Comparison of ENCODE assay signal across 21 cellular contexts in the genomic region with DNA sequence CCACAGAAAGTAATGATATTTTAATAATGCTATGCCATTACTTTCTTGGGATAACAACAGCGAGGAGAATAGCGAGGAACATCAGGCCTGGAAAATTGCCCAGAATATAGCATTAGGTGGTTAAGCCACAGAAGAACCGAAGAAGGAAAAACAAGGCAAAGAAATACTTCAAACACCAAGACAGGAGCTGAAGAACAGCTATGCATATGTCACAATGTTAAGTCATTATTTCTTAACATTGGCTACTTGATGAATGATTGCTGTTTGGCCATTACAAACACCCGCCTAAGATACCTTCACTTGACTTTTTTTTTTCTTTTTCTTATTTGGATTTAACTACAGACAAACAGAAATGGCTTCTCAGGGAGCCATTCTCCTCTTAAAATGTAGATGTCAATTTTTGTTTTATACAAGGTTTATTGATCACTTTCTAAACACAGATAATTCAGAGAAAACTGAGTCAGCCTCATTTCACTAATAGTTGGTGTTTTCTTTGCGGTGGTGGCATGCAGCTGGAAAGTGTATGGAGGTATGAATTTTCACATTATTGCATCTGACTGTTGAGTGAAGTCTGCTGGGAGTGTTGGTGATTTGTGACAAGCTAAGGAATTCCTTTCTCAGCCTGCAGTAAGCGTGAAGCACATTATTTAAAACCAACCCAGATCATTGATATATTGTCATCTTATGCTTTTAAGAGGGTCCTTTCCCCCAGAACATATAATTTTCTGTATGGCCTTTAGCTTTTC.
"Had no signal": no experiment of that assay in that cellular context is flagged by ENCODE, and none has a peak within 500 bp of the region (broad histone marks: within the 10 kb centered on the region; RNA-seq: fewer than 3 reads in every experiment).

No MANE protein-coding gene starts in this region.

- H3K36me3 ChIP-seq: cardiac muscle cell, upper lobe of left lung, vagina had no signal

- DNase-seq: activated B cell treated with CpG ODN at 0.5 μM for 24 hours; activated CD4-positive, alpha-beta T cell treated with anti-CD3 and anti-CD28 coated beads, Interleukin-2, amount 50 U/mL, for 1 hour; activated CD8-positive, alpha-beta T cell treated with anti-CD3 and anti-CD28 coated beads for 36 hours; activated naive CD8-positive, alpha-beta T cell treated with anti-CD3 and anti-CD28 coated beads, Interleukin-2, amount 50 U/mL, for 24 hours; activated T-cell treated with anti-CD3 and anti-CD28 coated beads, Interleukin-2, amount 50 U/mL, for 4 hours; anterior cingulate cortex; cerebellar nuclear complex; dorsolateral prefrontal cortex; foreskin fibroblast; mammary epithelial cell; naive B cell; stimulated activated CD4-positive, alpha-beta T cell treated with anti-CD3 and anti-CD28 coated beads, Interleukin-12 subunit alpha, Interleukin-12 subunit beta, amount 100 ng/mL, for 4 hours; stimulated activated CD4-positive, alpha-beta T cell treated with anti-CD3 and anti-CD28 coated beads, Interleukin-4, amount 100 ng/mL, for 1 hour; stimulated activated naive CD8-positive, alpha-beta T cell treated with anti-CD3 and anti-CD28 coated beads, Interleukin-15, Interleukin-2, amounts not matched to agents 100 U/mL and 50 U/mL, for 24 hours; T-helper 1 cell; testis; upper lobe of left lung had no signal

- H3K27ac ChIP-seq: cardiac muscle cell, skin epidermis, upper lobe of left lung had no signal

- H3K27me3 ChIP-seq: cardiac muscle cell, testis, upper lobe of left lung, vagina had no signal

- H3K4me1 ChIP-seq: testis, upper lobe of left lung, vagina had no signal

- ATAC-seq: activated CD8-positive, alpha-beta T cell treated with anti-CD3 and anti-CD28 coated beads for 36 hours; activated naive CD8-positive, alpha-beta T cell treated with anti-CD3 and anti-CD28 coated beads, Interleukin-2, amount 50 U/mL, for 24 hours; activated T-cell treated with anti-CD3 and anti-CD28 coated beads, Interleukin-2, amount 50 U/mL, for 4 hours; stimulated activated naive CD8-positive, alpha-beta T cell treated with anti-CD3 and anti-CD28 coated beads, Interleukin-15, Interleukin-2, amounts not matched to agents 100 U/mL and 50 U/mL, for 24 hours had no signal

- H3K4me3 ChIP-seq: cardiac muscle cell, coronary artery, dorsolateral prefrontal cortex, skin epidermis, testis, upper lobe of left lung, vagina had no signal

- H3K9me3 ChIP-seq: testis, vagina had no signal
